In the genomic region with DNA sequence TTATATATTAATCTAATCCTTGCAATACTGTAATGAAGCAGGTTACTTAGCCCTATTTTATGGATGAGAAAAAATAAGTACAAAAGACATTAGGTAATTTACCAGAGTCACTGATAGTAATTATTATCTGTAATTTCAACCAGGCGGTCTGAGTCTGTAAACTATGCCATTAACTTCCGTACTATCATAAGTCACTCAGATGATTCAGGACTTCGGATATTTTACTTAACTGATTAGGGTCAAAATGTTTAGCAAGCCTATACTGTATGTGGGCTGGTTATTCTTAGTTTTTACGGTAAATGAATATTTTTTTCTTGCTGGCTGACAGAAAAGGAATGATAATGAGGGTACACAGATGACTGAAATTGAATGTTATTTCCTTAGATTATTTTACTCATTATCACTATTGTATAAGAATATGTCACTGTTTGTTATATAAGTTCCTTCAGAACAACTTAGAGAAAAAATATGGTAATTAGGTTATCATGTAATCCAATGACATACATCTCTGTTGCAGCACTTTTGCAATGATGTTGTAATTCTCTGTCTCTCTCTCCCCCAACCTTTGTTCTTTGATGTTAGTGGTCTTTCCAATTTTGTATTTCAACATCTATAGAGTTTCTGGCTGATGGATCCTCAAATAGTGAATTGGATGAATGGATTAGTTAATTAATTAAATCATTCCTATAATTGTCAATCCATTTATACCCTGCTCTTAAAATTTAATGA, we compare ENCODE assay signal across 21 cellular contexts.
A peak's percentile ranks its signal among the peaks of the same experiment; 100 is the strongest.
DNase-seq lines count a peak whose midpoint lies in the region; ATAC-seq, FAIRE-seq and TF ChIP-seq lines count a peak whose summit lies in the region.
"Had no signal": no experiment of that assay in that cellular context is flagged by ENCODE, and none has a peak within 500 bp of the region (broad histone marks: within the 10 kb centered on the region; RNA-seq: fewer than 3 reads in every experiment).

No MANE protein-coding gene starts in this region.

- H3K18ac ChIP-seq in trophoblast cell (ENCODE audit: low read length): no peak overlapping the region

- no peaks in the 10 kb centered on the region for H3K4me1 ChIP-seq in trophoblast cell (ENCODE audit: control insufficient read depth in 1 of 2, insufficient read depth in 2 of 2, low read length in 2 of 2)
- H3K4me1 ChIP-seq in Caco-2: peaks cover 4% of the 10 kb centered on the region
- H3K4me1 ChIP-seq: SJCRH30 had no signal

- no peaks in the 10 kb centered on the region for H3K36me3 ChIP-seq in trophoblast cell (ENCODE audit: control insufficient read depth in 1 of 2, insufficient read depth in 2 of 2, low read length in 2 of 2)
- H3K36me3 ChIP-seq in Caco-2 (ENCODE audit: control insufficient read depth, insufficient read depth, low read length): no peaks in the 10 kb centered on the region

- H4K8ac ChIP-seq in trophoblast cell (ENCODE audit: low read depth, low read length): no peak overlapping the region

- H3K79me1 ChIP-seq in trophoblast cell (ENCODE audit: low read length): no peaks in the 10 kb centered on the region

- H4K91ac ChIP-seq in trophoblast cell (ENCODE audit: low read depth, low read length): no peak overlapping the region

- no peaks in the 10 kb centered on the region for H3K27me3 ChIP-seq in trophoblast cell (ENCODE audit: insufficient read depth, low read length)
- H3K27me3 ChIP-seq in Caco-2 (replicated peaks; ENCODE audit: control insufficient read depth, insufficient read depth, low read length): no peaks in the 10 kb centered on the region
- H3K27me3 ChIP-seq: SJCRH30 had no signal

- no peak overlapping the region for H3K27ac Mint-ChIP-seq in Caco-2 (ENCODE audit: unreplicated experiment)
- H3K27ac Mint-ChIP-seq: B cell had no signal

- no peak overlapping the region for H3K14ac ChIP-seq in trophoblast cell (ENCODE audit: low read length)

- H3K9me3 Mint-ChIP-seq in Caco-2 (ENCODE audit: unreplicated experiment): no peaks in the 10 kb centered on the region

- no peak overlapping the region for H3K4ac ChIP-seq in trophoblast cell (ENCODE audit: low read depth, low read length)

- no peak overlapping the region for H3K9ac ChIP-seq in trophoblast cell (ENCODE audit: low read length)
- H3K9ac ChIP-seq: KMS-11 had no signal

- no peaks in the 10 kb centered on the region for H3K4me1 Mint-ChIP-seq in Caco-2 (ENCODE audit: low read depth, unreplicated experiment)
- H3K4me1 Mint-ChIP-seq: B cell had no signal

- DNase-seq in H54 (ENCODE audit: insufficient read length, low spot score) (no peak), amniotic epithelial cell (ENCODE audit: low read depth) (peak; percentile 77), fibroblast of peridontal ligament (ENCODE audit: extremely low read depth) (peak; percentile 40), trophoblast cell (peak; percentile 5 to 70), COLO829 (ENCODE audit: low spot score) (no peak), Caco-2 (no peak)
- DNase-seq: ACHN, COR-L47, GDM1, NCI-H1092 treated with DMSO at 0.1 percent for 48 hours, NCI-H146, NCI-H2029 treated with DMSO at 0.1 percent for 48 hours, NCI-H2171, NCI-H526, PC-9, SJCRH30 had no signal

- no peak for ATAC-seq in GM19467 (IDR thresholded peaks at IDR 0.05; ENCODE audit: unreplicated experiment)
- ATAC-seq: HepG2 had no signal

- no peak for TF ChIP-seq CTCF in Caco-2 (IDR thresholded peaks at IDR 0.05; ENCODE audit: insufficient read depth in 1 of 2, low read depth in 1 of 2, low read length in 1 of 2, severe bottlenecking in 1 of 2, unreplicated experiment in 1 of 2)

- H2BK120ac ChIP-seq in trophoblast cell (ENCODE audit: insufficient read depth, low read length, poor library complexity): no peak overlapping the region

- POLR2A ChIA-PET in Caco-2 (lab: Charles Lee): no interaction called here

- H2BK5ac ChIP-seq in trophoblast cell (ENCODE audit: low read depth, low read length, poor library complexity): no peak overlapping the region

- no peak overlapping the region for H3K23ac ChIP-seq in trophoblast cell (ENCODE audit: low read length)

- CTCF ChIA-PET in Caco-2 (lab: Charles Lee): no interaction called here

- H3K4me3 ChIP-seq in trophoblast cell (ENCODE audit: low read depth, low read length): no peak overlapping the region
- no peak overlapping the region for H3K4me3 ChIP-seq in Caco-2 (ENCODE audit: low read depth, low read length)
- H3K4me3 ChIP-seq: PC-9, SJCRH30 had no signal

- H3K36me3 Mint-ChIP-seq in Caco-2 (ENCODE audit: insufficient read depth, unreplicated experiment): no peaks in the 10 kb centered on the region

- TF ChIP-seq POLR2A in H54 (IDR thresholded peaks at IDR 0.05; ENCODE audit: low read depth, low read length): no peak

- no peak overlapping the region for H2AFZ ChIP-seq in trophoblast cell (ENCODE audit: insufficient read depth, low read length, poor library complexity)
- H2AFZ ChIP-seq: PC-9 had no signal

- no peak overlapping the region for H3K27ac ChIP-seq in trophoblast cell (ENCODE audit: low read depth, low read length)
- H3K27ac ChIP-seq: KMS-11, PC-9, RWPE1, SJCRH30 had no signal

- no CpG with 5 or more reads among the region's 4 CpGs for WGBS in trophoblast cell (ENCODE audit: extremely low coverage, insufficient coverage, insufficient read length)

- no peaks in the 10 kb centered on the region for H3K9me3 ChIP-seq in trophoblast cell (ENCODE audit: insufficient read depth, low read depth, low read length)
- H3K9me3 ChIP-seq in Caco-2: no peaks in the 10 kb centered on the region; the same call in 1 of the 2 replicates

- no peak overlapping the region for H2AK5ac ChIP-seq in trophoblast cell (ENCODE audit: low read length)

- no peak overlapping the region for H4K12ac ChIP-seq in trophoblast cell (ENCODE audit: low read depth, low read length)

- peaks cover 2% of the 10 kb centered on the region for H3K27me3 Mint-ChIP-seq in Caco-2 (ENCODE audit: insufficient read depth, unreplicated experiment)
- H3K27me3 Mint-ChIP-seq: B cell had no signal

- BruUV-seq in Caco-2 (replicated peaks; lab: Mats Ljungman, UMichigan): no TSS peak

- FAIRE-seq in H54 (lab: Jason Lieb, UNC): peak; percentile 15
- FAIRE-seq: HepG2 had no signal

- H3K79me2 ChIP-seq in trophoblast cell (ENCODE audit: control insufficient read depth, insufficient read depth, low read length, poor library complexity): no peaks in the 10 kb centered on the region

- no peak overlapping the region for H3K4me2 ChIP-seq in trophoblast cell (ENCODE audit: low read length)
- H3K4me2 ChIP-seq: KMS-11, PC-9 had no signal

- intact Hi-C loops in Caco-2 (cut with micrococcal nuclease; ENCODE audit: unreplicated experiment): no loop called here

- H2BK12ac ChIP-seq in trophoblast cell (ENCODE audit: low read length): no peak overlapping the region

- no peak overlapping the region for H3K4me3 Mint-ChIP-seq in Caco-2 (ENCODE audit: unreplicated experiment)
- H3K4me3 Mint-ChIP-seq: B cell had no signal

Comparison
In these comparisons a context has a peak if more than half of its experiments do, and no peak if none do; other contexts are left out.
1. DNase-seq: peak in amniotic epithelial cell (single experiment), fibroblast of peridontal ligament (single experiment) and trophoblast cell (2 of 2); none in H54 (single experiment), COLO829 (single experiment) and Caco-2 (0 of 2).